In the genomic region with DNA sequence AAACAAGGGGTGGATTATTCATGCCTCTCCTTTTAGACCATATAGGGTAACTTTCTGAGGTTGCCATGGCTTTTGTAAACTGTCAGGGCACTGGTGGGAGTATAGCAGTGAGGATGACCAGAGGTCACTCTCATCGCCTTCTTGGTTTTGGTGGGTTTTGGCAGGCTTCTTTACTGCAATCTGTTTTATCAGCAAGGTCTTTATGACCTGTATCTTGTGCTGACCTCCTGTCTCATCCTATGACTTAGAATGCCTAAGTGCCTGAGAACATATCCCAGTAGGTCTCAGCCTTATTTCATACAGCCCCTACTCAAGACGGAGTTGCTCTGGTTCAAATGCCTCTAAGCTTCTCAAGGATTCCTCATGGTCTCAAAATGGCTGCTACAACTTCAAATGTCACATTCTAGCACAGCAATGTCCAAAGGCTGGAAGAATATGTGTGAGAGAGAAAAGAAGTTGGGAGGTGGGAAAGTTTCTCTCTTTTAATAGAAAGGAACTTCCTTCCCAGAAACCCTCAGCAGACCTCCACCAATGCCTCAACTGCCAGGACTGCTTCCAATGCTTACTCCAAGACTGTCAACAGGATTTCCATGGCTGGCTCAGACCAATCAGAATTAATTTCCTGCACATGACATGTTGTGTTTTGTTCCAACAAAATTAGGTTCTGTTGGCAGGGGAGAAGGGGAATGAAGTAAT, we compare ENCODE assay signal across 1 cellular context.
TF ChIP-seq lines count a peak whose summit lies in the region.

No MANE protein-coding gene starts in this region.

TF ChIP-seq in K562, 482 proteins besides CTCF, POLR2A, EP300 and RAD21 (continued from another document and continues in another):
- TF ChIP-seq, protein P1, sequence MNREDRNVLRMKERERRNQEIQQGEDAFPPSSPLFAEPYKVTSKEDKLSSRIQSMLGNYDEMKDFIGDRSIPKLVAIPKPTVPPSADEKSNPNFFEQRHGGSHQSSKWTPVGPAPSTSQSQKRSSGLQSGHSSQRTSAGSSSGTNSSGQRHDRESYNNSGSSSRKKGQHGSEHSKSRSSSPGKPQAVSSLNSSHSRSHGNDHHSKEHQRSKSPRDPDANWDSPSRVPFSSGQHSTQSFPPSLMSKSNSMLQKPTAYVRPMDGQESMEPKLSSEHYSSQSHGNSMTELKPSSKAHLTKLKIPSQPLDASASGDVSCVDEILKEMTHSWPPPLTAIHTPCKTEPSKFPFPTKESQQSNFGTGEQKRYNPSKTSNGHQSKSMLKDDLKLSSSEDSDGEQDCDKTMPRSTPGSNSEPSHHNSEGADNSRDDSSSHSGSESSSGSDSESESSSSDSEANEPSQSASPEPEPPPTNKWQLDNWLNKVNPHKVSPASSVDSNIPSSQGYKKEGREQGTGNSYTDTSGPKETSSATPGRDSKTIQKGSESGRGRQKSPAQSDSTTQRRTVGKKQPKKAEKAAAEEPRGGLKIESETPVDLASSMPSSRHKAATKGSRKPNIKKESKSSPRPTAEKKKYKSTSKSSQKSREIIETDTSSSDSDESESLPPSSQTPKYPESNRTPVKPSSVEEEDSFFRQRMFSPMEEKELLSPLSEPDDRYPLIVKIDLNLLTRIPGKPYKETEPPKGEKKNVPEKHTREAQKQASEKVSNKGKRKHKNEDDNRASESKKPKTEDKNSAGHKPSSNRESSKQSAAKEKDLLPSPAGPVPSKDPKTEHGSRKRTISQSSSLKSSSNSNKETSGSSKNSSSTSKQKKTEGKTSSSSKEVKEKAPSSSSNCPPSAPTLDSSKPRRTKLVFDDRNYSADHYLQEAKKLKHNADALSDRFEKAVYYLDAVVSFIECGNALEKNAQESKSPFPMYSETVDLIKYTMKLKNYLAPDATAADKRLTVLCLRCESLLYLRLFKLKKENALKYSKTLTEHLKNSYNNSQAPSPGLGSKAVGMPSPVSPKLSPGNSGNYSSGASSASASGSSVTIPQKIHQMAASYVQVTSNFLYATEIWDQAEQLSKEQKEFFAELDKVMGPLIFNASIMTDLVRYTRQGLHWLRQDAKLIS (CRISPR knock-in tag; IDR thresholded peaks at IDR 0.05), result no peak
- TF ChIP-seq FOXA3 (CRISPR knock-in tag; conservative IDR thresholded peaks at IDR 0.05 in 1 of 2, IDR thresholded peaks at IDR 0.05 in 1 of 2) (no peak), NFRKB (IDR thresholded peaks at IDR 0.05; ENCODE audit: low read depth) (0 out of 2 replicates have a peak, but pooled peaks have one; percentile 43), MCM7 (IDR thresholded peaks at IDR 0.05) (no peak), ZNF695 (CRISPR knock-in tag; IDR thresholded peaks at IDR 0.05) (no peak), ZNF584 (CRISPR knock-in tag; IDR thresholded peaks at IDR 0.05; ENCODE audit: low read depth) (peak; percentile 20; the same call in 1 of the 2 replicates), MTA1 (IDR thresholded peaks at IDR 0.05; ENCODE audit: borderline replicate concordance) (no peak), MAZ (CRISPR knock-in tag; conservative IDR thresholded peaks at IDR 0.05 in 1 of 2, IDR thresholded peaks at IDR 0.05 in 1 of 2) (peak; percentile 27 to 40; a peak in 1 of 4 replicates), TAL1 (IDR thresholded peaks at IDR 0.05) (no peak; the same call in 1 of the 2 replicates), PCBP1 (IDR thresholded peaks at IDR 0.05; ENCODE audit: low read depth, low read length, poor library complexity, severe bottlenecking) (no peak), MTA2 (IDR thresholded peaks at IDR 0.05; ENCODE audit: low read depth) (no peak), THRAP3 (IDR thresholded peaks at IDR 0.05; ENCODE audit: borderline replicate concordance) (no peak), RBM39 (optimal IDR thresholded peaks at IDR 0.05; ENCODE audit: low read depth, low read length) (no peak), WHSC1 (IDR thresholded peaks at IDR 0.05; ENCODE audit: low read length) (no peak), LARP7 (IDR thresholded peaks at IDR 0.05) (no peak), KDM4B (IDR thresholded peaks at IDR 0.05; ENCODE audit: borderline replicate concordance in 2 of 2, low read depth in 1 of 2) (no peak), NONO (IDR thresholded peaks at IDR 0.05; ENCODE audit: low read depth in 2 of 2, low read length in 1 of 2) (no peak), HNRNPL (IDR thresholded peaks at IDR 0.05; ENCODE audit: low read depth, low read length) (no peak), RBM17 (IDR thresholded peaks at IDR 0.05; ENCODE audit: borderline replicate concordance, low read depth, low read length) (no peak), RFX1 (IDR thresholded peaks at IDR 0.05) (peak; percentile 72), GATA2 (CRISPR knock-in tag; IDR thresholded peaks at IDR 0.05) (peak; percentile 28; the same call in 1 of the 2 replicates)
- TF ChIP-seq, protein P2, sequence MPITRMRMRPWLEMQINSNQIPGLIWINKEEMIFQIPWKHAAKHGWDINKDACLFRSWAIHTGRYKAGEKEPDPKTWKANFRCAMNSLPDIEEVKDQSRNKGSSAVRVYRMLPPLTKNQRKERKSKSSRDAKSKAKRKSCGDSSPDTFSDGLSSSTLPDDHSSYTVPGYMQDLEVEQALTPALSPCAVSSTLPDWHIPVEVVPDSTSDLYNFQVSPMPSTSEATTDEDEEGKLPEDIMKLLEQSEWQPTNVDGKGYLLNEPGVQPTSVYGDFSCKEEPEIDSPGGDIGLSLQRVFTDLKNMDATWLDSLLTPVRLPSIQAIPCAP (CRISPR knock-in tag; IDR thresholded peaks at IDR 0.05; ENCODE audit: borderline replicate concordance), result no peak
- TF ChIP-seq, protein P3, sequence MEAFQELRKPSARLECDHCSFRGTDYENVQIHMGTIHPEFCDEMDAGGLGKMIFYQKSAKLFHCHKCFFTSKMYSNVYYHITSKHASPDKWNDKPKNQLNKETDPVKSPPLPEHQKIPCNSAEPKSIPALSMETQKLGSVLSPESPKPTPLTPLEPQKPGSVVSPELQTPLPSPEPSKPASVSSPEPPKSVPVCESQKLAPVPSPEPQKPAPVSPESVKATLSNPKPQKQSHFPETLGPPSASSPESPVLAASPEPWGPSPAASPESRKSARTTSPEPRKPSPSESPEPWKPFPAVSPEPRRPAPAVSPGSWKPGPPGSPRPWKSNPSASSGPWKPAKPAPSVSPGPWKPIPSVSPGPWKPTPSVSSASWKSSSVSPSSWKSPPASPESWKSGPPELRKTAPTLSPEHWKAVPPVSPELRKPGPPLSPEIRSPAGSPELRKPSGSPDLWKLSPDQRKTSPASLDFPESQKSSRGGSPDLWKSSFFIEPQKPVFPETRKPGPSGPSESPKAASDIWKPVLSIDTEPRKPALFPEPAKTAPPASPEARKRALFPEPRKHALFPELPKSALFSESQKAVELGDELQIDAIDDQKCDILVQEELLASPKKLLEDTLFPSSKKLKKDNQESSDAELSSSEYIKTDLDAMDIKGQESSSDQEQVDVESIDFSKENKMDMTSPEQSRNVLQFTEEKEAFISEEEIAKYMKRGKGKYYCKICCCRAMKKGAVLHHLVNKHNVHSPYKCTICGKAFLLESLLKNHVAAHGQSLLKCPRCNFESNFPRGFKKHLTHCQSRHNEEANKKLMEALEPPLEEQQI (IDR thresholded peaks at IDR 0.05), result no peak
- TF ChIP-seq, protein P4, sequence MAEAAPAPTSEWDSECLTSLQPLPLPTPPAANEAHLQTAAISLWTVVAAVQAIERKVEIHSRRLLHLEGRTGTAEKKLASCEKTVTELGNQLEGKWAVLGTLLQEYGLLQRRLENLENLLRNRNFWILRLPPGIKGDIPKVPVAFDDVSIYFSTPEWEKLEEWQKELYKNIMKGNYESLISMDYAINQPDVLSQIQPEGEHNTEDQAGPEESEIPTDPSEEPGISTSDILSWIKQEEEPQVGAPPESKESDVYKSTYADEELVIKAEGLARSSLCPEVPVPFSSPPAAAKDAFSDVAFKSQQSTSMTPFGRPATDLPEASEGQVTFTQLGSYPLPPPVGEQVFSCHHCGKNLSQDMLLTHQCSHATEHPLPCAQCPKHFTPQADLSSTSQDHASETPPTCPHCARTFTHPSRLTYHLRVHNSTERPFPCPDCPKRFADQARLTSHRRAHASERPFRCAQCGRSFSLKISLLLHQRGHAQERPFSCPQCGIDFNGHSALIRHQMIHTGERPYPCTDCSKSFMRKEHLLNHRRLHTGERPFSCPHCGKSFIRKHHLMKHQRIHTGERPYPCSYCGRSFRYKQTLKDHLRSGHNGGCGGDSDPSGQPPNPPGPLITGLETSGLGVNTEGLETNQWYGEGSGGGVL (CRISPR knock-in tag; IDR thresholded peaks at IDR 0.05), result no peak
- TF ChIP-seq, protein P5, sequence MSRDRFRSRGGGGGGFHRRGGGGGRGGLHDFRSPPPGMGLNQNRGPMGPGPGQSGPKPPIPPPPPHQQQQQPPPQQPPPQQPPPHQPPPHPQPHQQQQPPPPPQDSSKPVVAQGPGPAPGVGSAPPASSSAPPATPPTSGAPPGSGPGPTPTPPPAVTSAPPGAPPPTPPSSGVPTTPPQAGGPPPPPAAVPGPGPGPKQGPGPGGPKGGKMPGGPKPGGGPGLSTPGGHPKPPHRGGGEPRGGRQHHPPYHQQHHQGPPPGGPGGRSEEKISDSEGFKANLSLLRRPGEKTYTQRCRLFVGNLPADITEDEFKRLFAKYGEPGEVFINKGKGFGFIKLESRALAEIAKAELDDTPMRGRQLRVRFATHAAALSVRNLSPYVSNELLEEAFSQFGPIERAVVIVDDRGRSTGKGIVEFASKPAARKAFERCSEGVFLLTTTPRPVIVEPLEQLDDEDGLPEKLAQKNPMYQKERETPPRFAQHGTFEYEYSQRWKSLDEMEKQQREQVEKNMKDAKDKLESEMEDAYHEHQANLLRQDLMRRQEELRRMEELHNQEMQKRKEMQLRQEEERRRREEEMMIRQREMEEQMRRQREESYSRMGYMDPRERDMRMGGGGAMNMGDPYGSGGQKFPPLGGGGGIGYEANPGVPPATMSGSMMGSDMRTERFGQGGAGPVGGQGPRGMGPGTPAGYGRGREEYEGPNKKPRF (IDR thresholded peaks at IDR 0.05; ENCODE audit: low read depth, low read length), result no peak
- TF ChIP-seq, protein P6, sequence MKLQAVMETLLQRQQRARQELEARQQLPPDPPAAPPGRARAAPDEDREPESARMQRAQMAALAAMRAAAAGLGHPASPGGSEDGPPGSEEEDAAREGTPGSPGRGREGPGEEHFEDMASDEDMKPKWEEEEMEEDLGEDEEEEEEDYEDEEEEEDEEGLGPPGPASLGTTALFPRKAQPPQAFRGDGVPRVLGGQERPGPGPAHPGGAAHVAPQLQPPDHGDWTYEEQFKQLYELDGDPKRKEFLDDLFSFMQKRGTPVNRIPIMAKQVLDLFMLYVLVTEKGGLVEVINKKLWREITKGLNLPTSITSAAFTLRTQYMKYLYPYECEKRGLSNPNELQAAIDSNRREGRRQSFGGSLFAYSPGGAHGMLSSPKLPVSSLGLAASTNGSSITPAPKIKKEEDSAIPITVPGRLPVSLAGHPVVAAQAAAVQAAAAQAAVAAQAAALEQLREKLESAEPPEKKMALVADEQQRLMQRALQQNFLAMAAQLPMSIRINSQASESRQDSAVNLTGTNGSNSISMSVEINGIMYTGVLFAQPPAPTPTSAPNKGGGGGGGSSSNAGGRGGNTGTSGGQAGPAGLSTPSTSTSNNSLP (IDR thresholded peaks at IDR 0.05; ENCODE audit: borderline replicate concordance, low read depth, low read length), result no peak
- TF ChIP-seq, protein P7, sequence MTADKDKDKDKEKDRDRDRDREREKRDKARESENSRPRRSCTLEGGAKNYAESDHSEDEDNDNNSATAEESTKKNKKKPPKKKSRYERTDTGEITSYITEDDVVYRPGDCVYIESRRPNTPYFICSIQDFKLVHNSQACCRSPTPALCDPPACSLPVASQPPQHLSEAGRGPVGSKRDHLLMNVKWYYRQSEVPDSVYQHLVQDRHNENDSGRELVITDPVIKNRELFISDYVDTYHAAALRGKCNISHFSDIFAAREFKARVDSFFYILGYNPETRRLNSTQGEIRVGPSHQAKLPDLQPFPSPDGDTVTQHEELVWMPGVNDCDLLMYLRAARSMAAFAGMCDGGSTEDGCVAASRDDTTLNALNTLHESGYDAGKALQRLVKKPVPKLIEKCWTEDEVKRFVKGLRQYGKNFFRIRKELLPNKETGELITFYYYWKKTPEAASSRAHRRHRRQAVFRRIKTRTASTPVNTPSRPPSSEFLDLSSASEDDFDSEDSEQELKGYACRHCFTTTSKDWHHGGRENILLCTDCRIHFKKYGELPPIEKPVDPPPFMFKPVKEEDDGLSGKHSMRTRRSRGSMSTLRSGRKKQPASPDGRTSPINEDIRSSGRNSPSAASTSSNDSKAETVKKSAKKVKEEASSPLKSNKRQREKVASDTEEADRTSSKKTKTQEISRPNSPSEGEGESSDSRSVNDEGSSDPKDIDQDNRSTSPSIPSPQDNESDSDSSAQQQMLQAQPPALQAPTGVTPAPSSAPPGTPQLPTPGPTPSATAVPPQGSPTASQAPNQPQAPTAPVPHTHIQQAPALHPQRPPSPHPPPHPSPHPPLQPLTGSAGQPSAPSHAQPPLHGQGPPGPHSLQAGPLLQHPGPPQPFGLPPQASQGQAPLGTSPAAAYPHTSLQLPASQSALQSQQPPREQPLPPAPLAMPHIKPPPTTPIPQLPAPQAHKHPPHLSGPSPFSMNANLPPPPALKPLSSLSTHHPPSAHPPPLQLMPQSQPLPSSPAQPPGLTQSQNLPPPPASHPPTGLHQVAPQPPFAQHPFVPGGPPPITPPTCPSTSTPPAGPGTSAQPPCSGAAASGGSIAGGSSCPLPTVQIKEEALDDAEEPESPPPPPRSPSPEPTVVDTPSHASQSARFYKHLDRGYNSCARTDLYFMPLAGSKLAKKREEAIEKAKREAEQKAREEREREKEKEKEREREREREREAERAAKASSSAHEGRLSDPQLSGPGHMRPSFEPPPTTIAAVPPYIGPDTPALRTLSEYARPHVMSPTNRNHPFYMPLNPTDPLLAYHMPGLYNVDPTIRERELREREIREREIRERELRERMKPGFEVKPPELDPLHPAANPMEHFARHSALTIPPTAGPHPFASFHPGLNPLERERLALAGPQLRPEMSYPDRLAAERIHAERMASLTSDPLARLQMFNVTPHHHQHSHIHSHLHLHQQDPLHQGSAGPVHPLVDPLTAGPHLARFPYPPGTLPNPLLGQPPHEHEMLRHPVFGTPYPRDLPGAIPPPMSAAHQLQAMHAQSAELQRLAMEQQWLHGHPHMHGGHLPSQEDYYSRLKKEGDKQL (CRISPR knock-in tag; IDR thresholded peaks at IDR 0.05; ENCODE audit: borderline replicate concordance), result no peak
- TF ChIP-seq, protein P8, sequence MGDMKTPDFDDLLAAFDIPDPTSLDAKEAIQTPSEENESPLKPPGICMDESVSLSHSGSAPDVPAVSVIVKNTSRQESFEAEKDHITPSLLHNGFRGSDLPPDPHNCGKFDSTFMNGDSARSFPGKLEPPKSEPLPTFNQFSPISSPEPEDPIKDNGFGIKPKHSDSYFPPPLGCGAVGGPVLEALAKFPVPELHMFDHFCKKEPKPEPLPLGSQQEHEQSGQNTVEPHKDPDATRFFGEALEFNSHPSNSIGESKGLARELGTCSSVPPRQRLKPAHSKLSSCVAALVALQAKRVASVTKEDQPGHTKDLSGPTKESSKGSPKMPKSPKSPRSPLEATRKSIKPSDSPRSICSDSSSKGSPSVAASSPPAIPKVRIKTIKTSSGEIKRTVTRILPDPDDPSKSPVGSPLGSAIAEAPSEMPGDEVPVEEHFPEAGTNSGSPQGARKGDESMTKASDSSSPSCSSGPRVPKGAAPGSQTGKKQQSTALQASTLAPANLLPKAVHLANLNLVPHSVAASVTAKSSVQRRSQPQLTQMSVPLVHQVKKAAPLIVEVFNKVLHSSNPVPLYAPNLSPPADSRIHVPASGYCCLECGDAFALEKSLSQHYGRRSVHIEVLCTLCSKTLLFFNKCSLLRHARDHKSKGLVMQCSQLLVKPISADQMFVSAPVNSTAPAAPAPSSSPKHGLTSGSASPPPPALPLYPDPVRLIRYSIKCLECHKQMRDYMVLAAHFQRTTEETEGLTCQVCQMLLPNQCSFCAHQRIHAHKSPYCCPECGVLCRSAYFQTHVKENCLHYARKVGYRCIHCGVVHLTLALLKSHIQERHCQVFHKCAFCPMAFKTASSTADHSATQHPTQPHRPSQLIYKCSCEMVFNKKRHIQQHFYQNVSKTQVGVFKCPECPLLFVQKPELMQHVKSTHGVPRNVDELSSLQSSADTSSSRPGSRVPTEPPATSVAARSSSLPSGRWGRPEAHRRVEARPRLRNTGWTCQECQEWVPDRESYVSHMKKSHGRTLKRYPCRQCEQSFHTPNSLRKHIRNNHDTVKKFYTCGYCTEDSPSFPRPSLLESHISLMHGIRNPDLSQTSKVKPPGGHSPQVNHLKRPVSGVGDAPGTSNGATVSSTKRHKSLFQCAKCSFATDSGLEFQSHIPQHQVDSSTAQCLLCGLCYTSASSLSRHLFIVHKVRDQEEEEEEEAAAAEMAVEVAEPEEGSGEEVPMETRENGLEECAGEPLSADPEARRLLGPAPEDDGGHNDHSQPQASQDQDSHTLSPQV (IDR thresholded peaks at IDR 0.05), result peak; percentile 88
